ENCODE assay signal across 8 cellular contexts in genomic region chr2:201151127-201152074, GRCh38. TPM values are rescaled to one million over a fixed set of nuclear protein-coding genes. Genes with fewer than 3 reads are reported as not detected.
DNase-seq lines count a peak whose midpoint lies in the region; ATAC-seq and TF ChIP-seq lines count a peak whose summit lies in the region.

No MANE protein-coding gene starts in this region.

- intact Hi-C loops in A673 (cut with micrococcal nuclease; ENCODE audit: unreplicated experiment), result loop anchor here (2.0 kb wide), 1 partner anchor 35 kb away; the partner anchor contains the start of gene CFLAR

- CTCF ChIA-PET in A673 (lab: Charles Lee), result no interaction called here

- ATAC-seq in GM18870 (IDR thresholded peaks at IDR 0.05; ENCODE audit: unreplicated experiment), result peak; percentile 88
- peak; percentile 92 for ATAC-seq in HG03175 (IDR thresholded peaks at IDR 0.05; ENCODE audit: unreplicated experiment)

- peaks cover 4% of the 10 kb centered on the region for H3K36me3 ChIP-seq in A673 (ENCODE audit: insufficient read depth, low read length, poor library complexity, severe bottlenecking)

- H3K9me3 ChIP-seq in A673 (ENCODE audit: low read depth, low read length, poor library complexity, severe bottlenecking), result no peaks in the 10 kb centered on the region

- no peak for TF ChIP-seq CTCF in A673 (conservative IDR thresholded peaks at IDR 0.05; ENCODE audit: low read depth, low read length)

- H3K27ac ChIP-seq in A673 (ENCODE audit: low read depth, low read length, poor library complexity, severe bottlenecking), result peak overlapping the region; percentile 76

- BruUV-seq in A673 (replicated peaks; lab: Mats Ljungman, UMichigan), result TSS peak; percentile 56

- no peaks in the 10 kb centered on the region for H3K27me3 ChIP-seq in A673 (replicated peaks; ENCODE audit: insufficient read depth, low read depth, low read length, poor library complexity)

- DNase-seq in A673 (ENCODE audit: low spot score) (peak; percentile 87), SKM-1 treated with dmso at 0.1 percent for 144 hours (lab: John Stamatoyannopoulos, UW; ENCODE audit: unreplicated experiment) (peak; percentile 92), fibroblast of gingiva (ENCODE audit: low read depth) (peak; percentile 38), skeletal muscle cell (ENCODE audit: low read depth) (peak; percentile 79), activated gamma-delta T cell (lab: John Stamatoyannopoulos, UW) (no peak)
- no peak for DNase-seq in stimulated activated CD4-positive, alpha-beta T cell treated with anti-CD3 and anti-CD28 coated beads, Interleukin-12 subunit alpha, Interleukin-12 subunit beta, amount 100 ng/mL, for 4 hours

- POLR2A ChIA-PET in A673 (lab: Charles Lee; ENCODE audit: low non-redundant PET), result interaction anchor here (0.8 kb wide), 1 partner anchor 1092 kb away, joined by 3 read pairs; no protein-coding TSS in a partner anchor

- H3K4me3 ChIP-seq in A673 (ENCODE audit: low read depth, low read length, poor library complexity, severe bottlenecking) (peak overlapping the region; percentile 17), skeletal muscle cell (ENCODE audit: low read depth, low read length) (no peak overlapping the region)

- peaks cover 36% of the 10 kb centered on the region for H3K4me1 ChIP-seq in A673 (ENCODE audit: insufficient read depth, low read length, poor library complexity, severe bottlenecking)

RNA-seq across cellular contexts. Expression of gene CASP10, which starts 31.5 kb away (rescaled TPM):
- 0.85 and 1.2 TPM in 2 replicates for total RNA-seq in A673 (2021)

RNA-seq across cellular contexts. Expression of gene CFLAR, which starts 35.4 kb away (rescaled TPM):
- total RNA-seq in A673 (2021), result 55.1 and 57.5 TPM in 2 replicates

Comparison
In these comparisons a context has a peak if more than half of its experiments do, and no peak if none do; other contexts are left out.
1. DNase-seq: peak in A673 (single experiment), SKM-1 treated with dmso at 0.1 percent for 144 hours (single experiment), fibroblast of gingiva (single experiment) and skeletal muscle cell (single experiment); none in stimulated activated CD4-positive, alpha-beta T cell treated with anti-CD3 and anti-CD28 coated beads, Interleukin-12 subunit alpha, Interleukin-12 subunit beta, amount 100 ng/mL, for 4 hours (single experiment) and activated gamma-delta T cell (single experiment).